1 cellular context compared by ENCODE assay signal in the genomic region with DNA sequence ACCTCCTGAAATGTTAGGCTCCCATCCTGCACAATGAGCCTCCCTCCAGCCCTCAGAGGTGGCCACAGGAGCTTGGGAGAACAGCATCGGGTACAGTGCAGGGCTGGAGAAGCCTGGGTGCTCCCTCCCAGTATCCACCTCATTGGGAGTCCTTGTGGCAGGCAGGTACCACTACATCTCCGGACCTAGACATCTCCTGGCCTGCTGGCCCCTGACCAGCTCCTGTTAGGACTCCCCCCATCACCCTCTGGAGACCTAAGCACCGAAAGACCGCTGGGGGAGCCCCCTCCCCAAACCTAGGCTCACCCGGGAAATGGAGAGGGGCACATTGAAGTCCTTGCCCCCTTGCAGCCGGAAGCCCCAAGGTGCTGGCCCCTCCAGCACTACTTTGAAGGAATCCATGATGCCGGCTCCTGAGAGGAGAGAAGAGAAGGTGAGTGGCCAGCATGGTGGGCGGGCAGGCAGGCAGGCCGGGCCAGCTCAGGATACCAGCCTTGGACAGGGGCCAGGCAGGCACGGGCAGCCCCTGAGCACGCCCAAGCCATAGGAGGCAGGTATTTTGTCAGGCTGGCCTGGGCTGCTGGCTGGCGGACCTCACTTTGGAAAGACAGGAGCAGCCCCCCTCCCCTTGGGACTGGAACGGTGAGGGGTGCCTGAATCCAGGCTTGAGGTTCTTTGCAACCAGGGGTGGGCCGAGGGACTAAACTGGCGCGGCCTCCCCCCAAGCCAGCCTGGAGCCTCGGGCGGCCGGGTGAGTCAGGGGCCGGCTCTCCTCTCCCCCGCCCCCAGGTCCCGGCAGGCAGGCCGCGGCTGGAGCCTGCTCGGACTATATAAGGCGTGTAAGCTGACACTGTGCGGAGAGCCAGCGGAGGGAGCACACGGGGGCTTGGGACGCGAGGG.
TF ChIP-seq lines count a peak whose summit lies in the region.

No MANE protein-coding gene starts in this region.

TF ChIP-seq in HepG2, 621 proteins besides CTCF, POLR2A, EP300 and RAD21 (continued from another document):
- TF ChIP-seq, protein P1, sequence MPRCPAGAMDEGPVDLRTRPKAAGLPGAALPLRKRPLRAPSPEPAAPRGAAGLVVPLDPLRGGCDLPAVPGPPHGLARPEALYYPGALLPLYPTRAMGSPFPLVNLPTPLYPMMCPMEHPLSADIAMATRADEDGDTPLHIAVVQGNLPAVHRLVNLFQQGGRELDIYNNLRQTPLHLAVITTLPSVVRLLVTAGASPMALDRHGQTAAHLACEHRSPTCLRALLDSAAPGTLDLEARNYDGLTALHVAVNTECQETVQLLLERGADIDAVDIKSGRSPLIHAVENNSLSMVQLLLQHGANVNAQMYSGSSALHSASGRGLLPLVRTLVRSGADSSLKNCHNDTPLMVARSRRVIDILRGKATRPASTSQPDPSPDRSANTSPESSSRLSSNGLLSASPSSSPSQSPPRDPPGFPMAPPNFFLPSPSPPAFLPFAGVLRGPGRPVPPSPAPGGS (CRISPR knock-in tag; IDR thresholded peaks at IDR 0.05): peak; percentile 49
- TF ChIP-seq ZBTB38 (CRISPR knock-in tag; IDR thresholded peaks at IDR 0.05) (peak; percentile 72; the same call in 1 of the 2 replicates), MED1 (CRISPR knock-in tag; IDR thresholded peaks at IDR 0.05) (0 out of 2 replicates have a peak, but pooled peaks have one; percentile 23), SIX4 (CRISPR knock-in tag; IDR thresholded peaks at IDR 0.05) (peak; percentile 93), SIX1 (CRISPR knock-in tag; IDR thresholded peaks at IDR 0.05; ENCODE audit: borderline replicate concordance) (peak; percentile 49; the same call in 1 of the 2 replicates)
